9 cellular contexts compared by ENCODE assay signal in genomic region chr22:50581031-50581949, GRCh38. TPM values are rescaled to one million over a fixed set of nuclear protein-coding genes. Genes with fewer than 3 reads are reported as not detected.
DNase-seq lines count a peak whose midpoint lies in the region; ATAC-seq and TF ChIP-seq lines count a peak whose summit lies in the region.
"Had no signal": no experiment of that assay in that cellular context is flagged by ENCODE, and none has a peak within 500 bp of the region (broad histone marks: within the 10 kb centered on the region; RNA-seq: fewer than 3 reads in every experiment).

No MANE protein-coding gene starts in this region.

- peaks cover 23% of the 10 kb centered on the region for H3K4me1 Mint-ChIP-seq in activated T-cell treated with anti-CD3 and anti-CD28 coated beads, Interleukin-2, amount 50 U/mL, for 4 hours (ENCODE audit: low read depth)

- TF ChIP-seq CTCF in astrocyte of the cerebellum (IDR thresholded peaks at IDR 0.05; ENCODE audit: low read depth, low read length, missing control alignments): no peak
- TF ChIP-seq CTCF in lower leg skin (IDR thresholded peaks at IDR 0.05): no peak
- TF ChIP-seq CTCF in tibial artery (IDR thresholded peaks at IDR 0.05): no peak

- no peak for ATAC-seq in activated T-cell treated with anti-CD3 and anti-CD28 coated beads, Interleukin-2, amount 50 U/mL, for 4 hours

- peak overlapping the region; percentile 83 to 95 for H3K27ac ChIP-seq in tibial artery

- intact Hi-C loops in lower leg skin (cut with DNase I; ENCODE audit: low total_unique reads): no loop called here
- intact Hi-C loops in tibial artery (cut with DNase I; ENCODE audit: low total_unique reads): loop anchor here (2.0 to 5.0 kb wide), 2 partner anchors 48 to 54 kb away; partner anchors contain the start of genes ARSA and SCO2

- H3K4me3 ChIP-seq in astrocyte of the cerebellum (ENCODE audit: low read depth, low read length) (peak overlapping the region; percentile 77), lower leg skin (ENCODE audit: low read depth, poor library complexity, severe bottlenecking) (peak overlapping the region; percentile 51), tibial artery (peak overlapping the region; percentile 60 to 80)

- no peaks in the 10 kb centered on the region for H3K9me3 ChIP-seq in tibial artery

- 92 to 95% methylated on average over 22 of the region's 22 CpGs for WGBS in lower leg skin, 2 donors

- no peak for DNase-seq in activated T-cell treated with anti-CD3 and anti-CD28 coated beads, Interleukin-2, amount 50 U/mL, for 4 hours
- DNase-seq in activated T-cell treated with anti-CD3 and anti-CD28 coated beads, Interleukin-2, amount 50 U/mL, for 48 hours: no peak
- DNase-seq in astrocyte of the cerebellum (ENCODE audit: low read depth): no peak
- no peak for DNase-seq in lower leg skin (ENCODE audit: low spot score in 2 of 2)
- DNase-seq in tibial artery: no peak
- DNase-seq in superior temporal gyrus (ENCODE audit: extremely low spot score): no peak
- no peak for DNase-seq in DMS53 treated with DMSO at 0.1 percent for 48 hours (lab: John Stamatoyannopoulos, UW; ENCODE audit: unreplicated experiment)
- no peak for DNase-seq in NCI-H187 treated with DMSO at 0.1 percent for 48 hours (lab: John Stamatoyannopoulos, UW)
- DNase-seq: NCI-H1417 had no signal

- H3K4me1 ChIP-seq in tibial artery: peaks cover 0 to 35% (median 29%) of the 10 kb centered on the region in 4 donors

- H3K27me3 Mint-ChIP-seq in activated T-cell treated with anti-CD3 and anti-CD28 coated beads, Interleukin-2, amount 50 U/mL, for 4 hours (ENCODE audit: low read depth): no peaks in the 10 kb centered on the region

- in situ Hi-C loops in astrocyte of the cerebellum (cut with HindIII; ENCODE audit: low sequenced_read_pairs): no loop called here

- H3K36me3 ChIP-seq in tibial artery: peaks cover 0 to 3% (median 0%) of the 10 kb centered on the region in 3 donors

- H3K4me3 Mint-ChIP-seq in activated T-cell treated with anti-CD3 and anti-CD28 coated beads, Interleukin-2, amount 50 U/mL, for 4 hours: peak overlapping the region; percentile 84

- H3K9me3 Mint-ChIP-seq in activated T-cell treated with anti-CD3 and anti-CD28 coated beads, Interleukin-2, amount 50 U/mL, for 4 hours: no peaks in the 10 kb centered on the region

- peaks cover 5% of the 10 kb centered on the region for H3K36me3 Mint-ChIP-seq in activated T-cell treated with anti-CD3 and anti-CD28 coated beads, Interleukin-2, amount 50 U/mL, for 4 hours (ENCODE audit: insufficient read depth)

- peaks cover 0 to 28% of the 10 kb centered on the region in 2 donors for H3K27me3 ChIP-seq in tibial artery

- no peak for TF ChIP-seq POLR2A in lower leg skin (IDR thresholded peaks at IDR 0.05)

RNA-seq across cellular contexts. Expression of gene CHKB, which starts 1.4 kb away (rescaled TPM):
- 10 to 100 TPM; 56.1 to 63.2 (median 60.7) TPM for total RNA-seq in activated T-cell treated with anti-CD3 and anti-CD28 coated beads, Interleukin-2, amount 50 U/mL, for 4 hours
- 10 to 100 TPM; 47.0 to 71.3 (median 66.4) TPM for total RNA-seq in lower leg skin

RNA-seq across cellular contexts. Expression of gene CPT1B, which starts 3.1 kb away (rescaled TPM):
- total RNA-seq in activated T-cell treated with anti-CD3 and anti-CD28 coated beads, Interleukin-2, amount 50 U/mL, for 4 hours: 10 to 100 TPM; 30.0 to 38.3 (median 32.7) TPM
- total RNA-seq in lower leg skin: 10 to 100 TPM in 1 of 4 donors, 1 to 10 TPM in 3; 4.7 to 12.0 (median 6.8) TPM

RNA-seq across cellular contexts. Expression of gene SYCE3, which starts 18.6 kb away (rescaled TPM):
- not detected for total RNA-seq in activated T-cell treated with anti-CD3 and anti-CD28 coated beads, Interleukin-2, amount 50 U/mL, for 4 hours
- total RNA-seq in lower leg skin: not detected

RNA-seq across cellular contexts. Expression of gene MAPK8IP2, which starts 19.3 kb away (rescaled TPM):
- under 1 TPM; 0.05 to 0.38 (median 0.16) TPM for total RNA-seq in activated T-cell treated with anti-CD3 and anti-CD28 coated beads, Interleukin-2, amount 50 U/mL, for 4 hours
- 1 to 10 TPM; 2.1 to 5.4 (median 3.6) TPM for total RNA-seq in lower leg skin

RNA-seq across cellular contexts. Expression of gene KLHDC7B, which starts 35.6 kb away (rescaled TPM):
- 1 to 10 TPM; 5.4 to 7.4 (median 6.4) TPM for total RNA-seq in activated T-cell treated with anti-CD3 and anti-CD28 coated beads, Interleukin-2, amount 50 U/mL, for 4 hours
- under 1 TPM in 2 of 4 donors, not detected in 2; 0.07 to 0.10 TPM for total RNA-seq in lower leg skin
